Comparison of ENCODE assay signal across 11 cellular contexts in genomic region chr12:90174198-90174510, GRCh38.
DNase-seq lines count a peak whose midpoint lies in the region; ATAC-seq, FAIRE-seq and TF ChIP-seq lines count a peak whose summit lies in the region.
"Had no signal": no experiment of that assay in that cellular context is flagged by ENCODE, and none has a peak within 500 bp of the region (broad histone marks: within the 10 kb centered on the region; RNA-seq: fewer than 3 reads in every experiment).

No MANE protein-coding gene starts in this region.

- H3K4me2 ChIP-seq in astrocyte (ENCODE audit: low read length) (no peak overlapping the region), hepatocyte (no peak overlapping the region)

- H3K9me3 ChIP-seq in astrocyte (ENCODE audit: insufficient read depth, low read depth, low read length): no peaks in the 10 kb centered on the region
- H3K9me3 ChIP-seq in hepatocyte (ENCODE audit: low read depth): no peaks in the 10 kb centered on the region

- H3K4me3 Mint-ChIP-seq in astrocyte (ENCODE audit: unreplicated experiment): no peak overlapping the region
- H3K4me3 Mint-ChIP-seq: B cell; natural killer cell treated with Interleukin-12 subunit alpha and Interleukin-12 subunit beta and Interleukin-15 and Interleukin-18, amount 100 ng/mL, for 72 hours had no signal

- TF ChIP-seq CTCF in astrocyte (IDR thresholded peaks at IDR 0.05; ENCODE audit: insufficient read depth, low read depth, low read length): no peak
- no peak for TF ChIP-seq CTCF in hepatocyte (IDR thresholded peaks at IDR 0.05; ENCODE audit: poor library complexity)

- no peak for FAIRE-seq in astrocyte (lab: Jason Lieb, UNC)

- no peaks in the 10 kb centered on the region for H3K9me3 Mint-ChIP-seq in astrocyte (ENCODE audit: unreplicated experiment)
- H3K9me3 Mint-ChIP-seq: natural killer cell treated with Interleukin-12 subunit alpha and Interleukin-12 subunit beta and Interleukin-15 and Interleukin-18, amount 100 ng/mL, for 72 hours had no signal

- H3K4me1 ChIP-seq in astrocyte (ENCODE audit: insufficient read depth, low read length) (no peaks in the 10 kb centered on the region), hepatocyte (ENCODE audit: insufficient read depth) (no peaks in the 10 kb centered on the region)

- 33% methylated on average over 1 of the region's 1 CpG for WGBS in hepatocyte (ENCODE audit: low lambda C conversion rate, missing lambda C conversion rate)

- H3K27me3 ChIP-seq in astrocyte (ENCODE audit: insufficient read depth, low read length) (no peaks in the 10 kb centered on the region), hepatocyte (no peaks in the 10 kb centered on the region)

- H3K36me3 ChIP-seq in astrocyte (ENCODE audit: insufficient read depth, low read length): no peaks in the 10 kb centered on the region
- H3K36me3 ChIP-seq in hepatocyte (replicated peaks; ENCODE audit: insufficient read depth, low read depth): no peaks in the 10 kb centered on the region

- H3K9me2 ChIP-seq in hepatocyte (replicated peaks; ENCODE audit: insufficient read depth): no peaks in the 10 kb centered on the region

- ATAC-seq in HG02981 (IDR thresholded peaks at IDR 0.05; ENCODE audit: unreplicated experiment): peak; percentile 73

- H3K36me3 Mint-ChIP-seq in astrocyte (ENCODE audit: low read depth, unreplicated experiment): no peaks in the 10 kb centered on the region
- H3K36me3 Mint-ChIP-seq: natural killer cell treated with Interleukin-12 subunit alpha and Interleukin-12 subunit beta and Interleukin-15 and Interleukin-18, amount 100 ng/mL, for 72 hours had no signal

- H3K79me2 ChIP-seq in astrocyte (ENCODE audit: insufficient read depth, low read length) (no peaks in the 10 kb centered on the region), hepatocyte (no peaks in the 10 kb centered on the region)

- H4K20me1 ChIP-seq in astrocyte (ENCODE audit: insufficient read depth, low read length) (no peaks in the 10 kb centered on the region), hepatocyte (ENCODE audit: insufficient read depth, poor library complexity, severe bottlenecking) (no peaks in the 10 kb centered on the region)

- no peak overlapping the region for H3K4me3 ChIP-seq in astrocyte (ENCODE audit: insufficient read depth, low read depth, low read length)
- H3K4me3 ChIP-seq in hepatocyte: no peak overlapping the region

- no peak overlapping the region for H3K9ac ChIP-seq in astrocyte (ENCODE audit: low read length)

- H3K27ac Mint-ChIP-seq in astrocyte (ENCODE audit: unreplicated experiment): no peak overlapping the region
- H3K27ac Mint-ChIP-seq: B cell; natural killer cell treated with Interleukin-12 subunit alpha and Interleukin-12 subunit beta and Interleukin-15 and Interleukin-18, amount 100 ng/mL, for 72 hours had no signal

- H3K4me1 Mint-ChIP-seq in astrocyte (ENCODE audit: low read depth, unreplicated experiment): peaks cover 1% of the 10 kb centered on the region
- H3K4me1 Mint-ChIP-seq: B cell had no signal

- H3K27me3 Mint-ChIP-seq in astrocyte (ENCODE audit: low read depth, unreplicated experiment): no peaks in the 10 kb centered on the region

- H3K27ac ChIP-seq in astrocyte (ENCODE audit: low read depth, low read length) (no peak overlapping the region), hepatocyte (no peak overlapping the region)

- no peak overlapping the region for H2AFZ ChIP-seq in astrocyte (ENCODE audit: low read depth, low read length)
- no peak overlapping the region for H2AFZ ChIP-seq in hepatocyte

- DNase-seq in activated CD4-positive, alpha-beta T cell treated with anti-CD3 and anti-CD28 coated beads for 48 hours: peak; percentile 7
- DNase-seq in activated CD4-positive, alpha-beta T cell treated with anti-CD3 and anti-CD28 coated beads for 1 hour: no peak
- DNase-seq in astrocyte (ENCODE audit: low read depth): peak; percentile 36
- peak; percentile 81 for DNase-seq in renal cortical epithelial cell (ENCODE audit: low read depth)
- DNase-seq in hepatocyte (ENCODE audit: low spot score): no peak
- DNase-seq in SIG-M5 (lab: John Stamatoyannopoulos, UW): no peak
- DNase-seq in NK-92 (lab: John Stamatoyannopoulos, UW; ENCODE audit: unreplicated experiment): no peak
- DNase-seq: NCI-H2029 had no signal

Comparison
In these comparisons a context has a peak if more than half of its experiments do, and no peak if none do; other contexts are left out.
1. DNase-seq: peak in activated CD4-positive, alpha-beta T cell treated with anti-CD3 and anti-CD28 coated beads for 48 hours (single experiment), astrocyte (single experiment) and renal cortical epithelial cell (single experiment); none in activated CD4-positive, alpha-beta T cell treated with anti-CD3 and anti-CD28 coated beads for 1 hour (single experiment), hepatocyte (single experiment), SIG-M5 (single experiment) and NK-92 (single experiment).